Comparison of ENCODE assay signal across 12 cellular contexts in genomic region chr6:34393968-34394305, GRCh38. TPM values are rescaled to one million over a fixed set of nuclear protein-coding genes. Genes with fewer than 3 reads are reported as not detected.
DNase-seq lines count a peak whose midpoint lies in the region; ATAC-seq, FAIRE-seq and TF ChIP-seq lines count a peak whose summit lies in the region.
"Had no signal": no experiment of that assay in that cellular context is flagged by ENCODE, and none has a peak within 500 bp of the region (broad histone marks: within the 10 kb centered on the region; RNA-seq: fewer than 3 reads in every experiment).

No MANE protein-coding gene starts in this region.

- CTCF ChIA-PET in activated CD8-positive, alpha-beta T cell treated with anti-CD3 and anti-CD28 coated beads, Interleukin-2, amount 10 ng/mL, durations not matched to agents 7 days and 5 days (lab: Charles Lee): interaction anchor here (1.2 to 4.8 kb wide), 3 partner anchors 21 to 145 kb away, joined by 6 to 46 read pairs (median 16); partner anchors contain the start of gene SMIM29
- CTCF ChIA-PET in activated CD8-positive, alpha-beta T cell treated with anti-CD3 and anti-CD28 coated beads for 36 hours (lab: Charles Lee): interaction anchor here (2.8 to 4.5 kb wide), 2 partner anchors 144 to 145 kb away, joined by 13 to 32 read pairs; partner anchors contain the start of gene SMIM29

- H3K79me2 ChIP-seq in DND-41 (ENCODE audit: insufficient read depth, low read length): peaks cover 40% of the 10 kb centered on the region
- peaks cover 41% of the 10 kb centered on the region for H3K79me2 ChIP-seq in astrocyte (ENCODE audit: insufficient read depth, low read length)

- no peaks in the 10 kb centered on the region for H3K27me3 Mint-ChIP-seq in activated CD8-positive, alpha-beta T cell treated with anti-CD3 and anti-CD28 coated beads, Interleukin-2, amount 10 ng/mL, durations not matched to agents 7 days and 5 days (ENCODE audit: low read depth)
- no peaks in the 10 kb centered on the region for H3K27me3 Mint-ChIP-seq in activated CD8-positive, alpha-beta T cell treated with anti-CD3 and anti-CD28 coated beads for 36 hours
- no peaks in the 10 kb centered on the region for H3K27me3 Mint-ChIP-seq in astrocyte (ENCODE audit: low read depth, unreplicated experiment)
- H3K27me3 Mint-ChIP-seq in neural crest cell (ENCODE audit: low read depth): no peaks in the 10 kb centered on the region
- H3K27me3 Mint-ChIP-seq: dendritic cell treated with granulocyte-macrophage colony-stimulating factor and Interleukin-4, amounts not matched to agents 40 ng/mL and 50 ng/mL, for 4 days had no signal

- H3K4me2 ChIP-seq in DND-41 (ENCODE audit: insufficient read depth, low read length) (peak overlapping the region; percentile 78), astrocyte (ENCODE audit: low read length) (no peak overlapping the region)

- H3K9me3 ChIP-seq in DND-41 (ENCODE audit: insufficient read depth, low read length, severe bottlenecking) (peaks cover 5% of the 10 kb centered on the region), astrocyte (ENCODE audit: insufficient read depth, low read depth, low read length) (no peaks in the 10 kb centered on the region)
- H3K9me3 ChIP-seq in effector memory CD4-positive, alpha-beta T cell (ENCODE audit: control insufficient read depth, low read length): no peaks in the 10 kb centered on the region

- H3K27me3 ChIP-seq in DND-41 (ENCODE audit: insufficient read depth, low read length, poor library complexity) (no peaks in the 10 kb centered on the region), astrocyte (ENCODE audit: insufficient read depth, low read length) (no peaks in the 10 kb centered on the region)
- no peaks in the 10 kb centered on the region for H3K27me3 ChIP-seq in effector memory CD4-positive, alpha-beta T cell (replicated peaks; ENCODE audit: control insufficient read depth, insufficient read depth, low read length, poor library complexity, severe bottlenecking)
- H3K27me3 ChIP-seq: esophagus squamous epithelium, stomach had no signal

- DNase-seq in activated CD8-positive, alpha-beta T cell treated with anti-CD3 and anti-CD28 coated beads, Interleukin-2, amount 10 ng/mL, durations not matched to agents 7 days and 5 days: no peak
- DNase-seq in activated CD8-positive, alpha-beta T cell treated with anti-CD3 and anti-CD28 coated beads for 36 hours: no peak
- DNase-seq in DND-41 (no peak), astrocyte (ENCODE audit: low read depth) (no peak), neural crest cell (ENCODE audit: low read depth, low spot score) (no peak), OCI-M1 (lab: John Stamatoyannopoulos, UW) (no peak)
- DNase-seq in effector memory CD4-positive, alpha-beta T cell: no peak
- DNase-seq: esophagus squamous epithelium, NCI-H2227 treated with DMSO at 0.1 percent for 48 hours, stomach had no signal

- H3K27ac ChIP-seq in DND-41 (ENCODE audit: low read length) (no peak overlapping the region), astrocyte (ENCODE audit: low read depth, low read length) (no peak overlapping the region)
- no peak overlapping the region for H3K27ac ChIP-seq in effector memory CD4-positive, alpha-beta T cell (ENCODE audit: insufficient read depth, low read length, poor library complexity, severe bottlenecking)

- H3K27ac Mint-ChIP-seq in activated CD8-positive, alpha-beta T cell treated with anti-CD3 and anti-CD28 coated beads, Interleukin-2, amount 10 ng/mL, durations not matched to agents 7 days and 5 days: peak overlapping the region; percentile 55
- no peak overlapping the region for H3K27ac Mint-ChIP-seq in activated CD8-positive, alpha-beta T cell treated with anti-CD3 and anti-CD28 coated beads for 36 hours
- H3K27ac Mint-ChIP-seq in astrocyte (ENCODE audit: unreplicated experiment) (no peak overlapping the region), neural crest cell (ENCODE audit: unreplicated experiment) (no peak overlapping the region)
- H3K27ac Mint-ChIP-seq: dendritic cell treated with granulocyte-macrophage colony-stimulating factor and Interleukin-4, amounts not matched to agents 40 ng/mL and 50 ng/mL, for 4 days had no signal

- no peak for ATAC-seq in activated CD8-positive, alpha-beta T cell treated with anti-CD3 and anti-CD28 coated beads, Interleukin-2, amount 10 ng/mL, durations not matched to agents 7 days and 5 days
- no peak for ATAC-seq in activated CD8-positive, alpha-beta T cell treated with anti-CD3 and anti-CD28 coated beads for 36 hours
- no peak for ATAC-seq in DND-41 (ENCODE audit: insufficient read depth, low read depth)
- no peak for ATAC-seq in GM21390 (IDR thresholded peaks at IDR 0.05; ENCODE audit: unreplicated experiment)

- H3K36me3 Mint-ChIP-seq in activated CD8-positive, alpha-beta T cell treated with anti-CD3 and anti-CD28 coated beads, Interleukin-2, amount 10 ng/mL, durations not matched to agents 7 days and 5 days (ENCODE audit: low read depth): peaks cover 3% of the 10 kb centered on the region
- peaks cover 2% of the 10 kb centered on the region for H3K36me3 Mint-ChIP-seq in activated CD8-positive, alpha-beta T cell treated with anti-CD3 and anti-CD28 coated beads for 36 hours (ENCODE audit: low read depth)
- H3K36me3 Mint-ChIP-seq in astrocyte (ENCODE audit: low read depth, unreplicated experiment): no peaks in the 10 kb centered on the region
- peaks cover 6% of the 10 kb centered on the region for H3K36me3 Mint-ChIP-seq in neural crest cell (ENCODE audit: low read depth)

- peak overlapping the region; percentile 98 for H3K9ac ChIP-seq in DND-41 (ENCODE audit: low read depth, low read length)
- H3K9ac ChIP-seq in astrocyte (ENCODE audit: low read length): no peak overlapping the region

- peaks cover 4% of the 10 kb centered on the region for H3K9me3 Mint-ChIP-seq in activated CD8-positive, alpha-beta T cell treated with anti-CD3 and anti-CD28 coated beads, Interleukin-2, amount 10 ng/mL, durations not matched to agents 7 days and 5 days (ENCODE audit: insufficient read depth)
- no peaks in the 10 kb centered on the region for H3K9me3 Mint-ChIP-seq in activated CD8-positive, alpha-beta T cell treated with anti-CD3 and anti-CD28 coated beads for 36 hours
- peaks cover 4% of the 10 kb centered on the region for H3K9me3 Mint-ChIP-seq in astrocyte (ENCODE audit: unreplicated experiment)
- H3K9me3 Mint-ChIP-seq in neural crest cell: no peaks in the 10 kb centered on the region

- H3K4me1 ChIP-seq in DND-41 (ENCODE audit: insufficient read depth, low read length) (peaks cover 31% of the 10 kb centered on the region), astrocyte (ENCODE audit: insufficient read depth, low read length) (peaks cover 7% of the 10 kb centered on the region)
- H3K4me1 ChIP-seq in effector memory CD4-positive, alpha-beta T cell (ENCODE audit: control insufficient read depth, insufficient read depth, low read length, poor library complexity, severe bottlenecking): no peaks in the 10 kb centered on the region

- peak overlapping the region; percentile 58 for H3K4me3 Mint-ChIP-seq in activated CD8-positive, alpha-beta T cell treated with anti-CD3 and anti-CD28 coated beads, Interleukin-2, amount 10 ng/mL, durations not matched to agents 7 days and 5 days
- H3K4me3 Mint-ChIP-seq in activated CD8-positive, alpha-beta T cell treated with anti-CD3 and anti-CD28 coated beads for 36 hours: no peak overlapping the region
- peak overlapping the region; percentile 93 for H3K4me3 Mint-ChIP-seq in astrocyte (ENCODE audit: unreplicated experiment)
- peak overlapping the region; percentile 91 for H3K4me3 Mint-ChIP-seq in neural crest cell
- H3K4me3 Mint-ChIP-seq: dendritic cell treated with granulocyte-macrophage colony-stimulating factor and Interleukin-4, amounts not matched to agents 40 ng/mL and 50 ng/mL, for 4 days had no signal

- H3K36me3 ChIP-seq in DND-41 (ENCODE audit: insufficient read depth, low read length): peaks cover 3% of the 10 kb centered on the region; the same call in 1 of the 2 replicates
- no peaks in the 10 kb centered on the region for H3K36me3 ChIP-seq in astrocyte (ENCODE audit: insufficient read depth, low read length)
- H3K36me3 ChIP-seq in effector memory CD4-positive, alpha-beta T cell (ENCODE audit: control insufficient read depth, insufficient read depth, low read length): no peaks in the 10 kb centered on the region
- H3K36me3 ChIP-seq: esophagus squamous epithelium, stomach had no signal

- H2AFZ ChIP-seq in DND-41 (ENCODE audit: low read depth, low read length): peak overlapping the region; percentile 21; the same call in 1 of the 2 replicates
- H2AFZ ChIP-seq in astrocyte (ENCODE audit: low read depth, low read length): no peak overlapping the region

- H3K4me1 Mint-ChIP-seq in activated CD8-positive, alpha-beta T cell treated with anti-CD3 and anti-CD28 coated beads, Interleukin-2, amount 10 ng/mL, durations not matched to agents 7 days and 5 days (ENCODE audit: low read depth): peaks cover 12% of the 10 kb centered on the region
- peaks cover 13% of the 10 kb centered on the region for H3K4me1 Mint-ChIP-seq in activated CD8-positive, alpha-beta T cell treated with anti-CD3 and anti-CD28 coated beads for 36 hours (ENCODE audit: low read depth)
- H3K4me1 Mint-ChIP-seq in astrocyte (ENCODE audit: low read depth, unreplicated experiment): peaks cover 5% of the 10 kb centered on the region
- H3K4me1 Mint-ChIP-seq in neural crest cell: peaks cover 18% of the 10 kb centered on the region

- POLR2A ChIA-PET in activated CD8-positive, alpha-beta T cell treated with anti-CD3 and anti-CD28 coated beads, Interleukin-2, amount 10 ng/mL, durations not matched to agents 7 days and 5 days (lab: Charles Lee): no interaction called here
- POLR2A ChIA-PET in activated CD8-positive, alpha-beta T cell treated with anti-CD3 and anti-CD28 coated beads for 36 hours (lab: Charles Lee): interaction anchor here (2.3 kb wide), 1 partner anchor 31 kb away, joined by 16 read pairs; the partner anchor contains the start of gene RPS10

- H3K4me3 ChIP-seq in DND-41 (ENCODE audit: low read depth in 1 of 2, low read length in 2 of 2): peak overlapping the region in 1 of 2 experiments; percentile 69; a peak in 2 of 4 replicates
- H3K4me3 ChIP-seq in astrocyte (ENCODE audit: insufficient read depth, low read depth, low read length): no peak overlapping the region
- H3K4me3 ChIP-seq in effector memory CD4-positive, alpha-beta T cell (ENCODE audit: insufficient read depth, low read depth, low read length, poor library complexity, severe bottlenecking): no peak overlapping the region

- TF ChIP-seq CTCF in activated CD8-positive, alpha-beta T cell treated with anti-CD3 and anti-CD28 coated beads for 36 hours (IDR thresholded peaks at IDR 0.05): no peak
- TF ChIP-seq CTCF in DND-41 (IDR thresholded peaks at IDR 0.05; ENCODE audit: borderline replicate concordance, extremely low read depth, low read length, poor library complexity, severe bottlenecking): no peak
- no peak for TF ChIP-seq CTCF in astrocyte (IDR thresholded peaks at IDR 0.05; ENCODE audit: insufficient read depth, low read depth, low read length)
- TF ChIP-seq CTCF in neural crest cell (conservative IDR thresholded peaks at IDR 0.05): no peak

- intact Hi-C loops in activated CD8-positive, alpha-beta T cell treated with anti-CD3 and anti-CD28 coated beads for 36 hours (cut with micrococcal nuclease): no loop called here

- peaks cover 8% of the 10 kb centered on the region for H4K20me1 ChIP-seq in DND-41 (ENCODE audit: insufficient read depth, low read length)
- H4K20me1 ChIP-seq in astrocyte (ENCODE audit: insufficient read depth, low read length): peaks cover 21% of the 10 kb centered on the region

- FAIRE-seq in astrocyte (lab: Jason Lieb, UNC): no peak

RNA-seq across cellular contexts. Expression of gene NUDT3, which starts 1.5 kb away (rescaled TPM):
- total RNA-seq in activated CD8-positive, alpha-beta T cell treated with anti-CD3 and anti-CD28 coated beads, Interleukin-2, amount 10 ng/mL, durations not matched to agents 7 days and 5 days: 10 to 100 TPM; 13.1 to 13.8 TPM
- total RNA-seq in activated CD8-positive, alpha-beta T cell treated with anti-CD3 and anti-CD28 coated beads for 36 hours: 10 to 100 TPM; 15.0 to 15.2 TPM
- total RNA-seq in astrocyte (16.3 and 16.7 TPM in 2 replicates), neural crest cell (47.5 and 50.0 TPM in 2 replicates)

RNA-seq across cellular contexts. Expression of gene RPS10, which starts 31.9 kb away (rescaled TPM):
- total RNA-seq in activated CD8-positive, alpha-beta T cell treated with anti-CD3 and anti-CD28 coated beads, Interleukin-2, amount 10 ng/mL, durations not matched to agents 7 days and 5 days: 1,000 to 10,000 TPM; 1,272 to 1,289 TPM
- total RNA-seq in activated CD8-positive, alpha-beta T cell treated with anti-CD3 and anti-CD28 coated beads for 36 hours: 1,000 to 10,000 TPM; 2,208 to 2,269 TPM
- 1,221 and 1,326 TPM in 2 replicates for total RNA-seq in astrocyte
- total RNA-seq in neural crest cell: 1,626 and 1,641 TPM in 2 replicates
